In genomic region chr15:73156431-73157191, GRCh38 we compare ENCODE assay signal across 27 cellular contexts.
DNase-seq lines count a peak whose midpoint lies in the region; ATAC-seq and TF ChIP-seq lines count a peak whose summit lies in the region.
"Had no signal": no experiment of that assay in that cellular context is flagged by ENCODE, and none has a peak within 500 bp of the region (broad histone marks: within the 10 kb centered on the region; RNA-seq: fewer than 3 reads in every experiment).

No MANE protein-coding gene starts in this region.

- no peak overlapping the region for H3K9ac ChIP-seq in OCI-LY3 (ENCODE audit: low read length)

- ATAC-seq in left colon (peak; percentile 27), sciatic nerve (no peak)
- ATAC-seq: activated CD8-positive, alpha-beta T cell treated with anti-CD3 and anti-CD28 coated beads, Interleukin-2, amount 10 ng/mL, durations not matched to agents 7 days and 5 days; heart right ventricle; PC-3; Right ventricle myocardium inferior had no signal

- H3K4me2 ChIP-seq in OCI-LY3 (ENCODE audit: low read length) = peak overlapping the region; percentile 0; the same call in 1 of the 2 replicates
- H3K4me2 ChIP-seq: smooth muscle cell had no signal

- H3K36me3 ChIP-seq in BE2C = no peaks in the 10 kb centered on the region
- no peaks in the 10 kb centered on the region for H3K36me3 ChIP-seq in OCI-LY3 (replicated peaks; ENCODE audit: low read depth, low read length)
- H3K36me3 ChIP-seq: brain microvascular endothelial cell, uterus had no signal

- no peaks in the 10 kb centered on the region for H3K79me2 ChIP-seq in OCI-LY3 (ENCODE audit: low read length)

- H3K27ac ChIP-seq in OCI-LY3 (ENCODE audit: low read length) = no peak overlapping the region
- H3K27ac ChIP-seq: brain microvascular endothelial cell, heart right ventricle, suprapubic skin, uterus had no signal

- no peaks in the 10 kb centered on the region for H3K9me3 ChIP-seq in BE2C
- H3K9me3 ChIP-seq in OCI-LY3 (ENCODE audit: insufficient read depth, low read length) = peaks cover 27% of the 10 kb centered on the region

- DNase-seq in BE2C (no peak), left colon (no peak), sciatic nerve (ENCODE audit: low spot score) (no peak), NCI-H2107 treated with DMSO at 0.1 percent for 48 hours (lab: John Stamatoyannopoulos, UW; ENCODE audit: unreplicated experiment) (no peak), cerebellum (ENCODE audit: low spot score) (no peak), putamen (ENCODE audit: low spot score) (no peak)
- DNase-seq: activated CD4-positive, CD25-positive, alpha-beta regulatory T cell treated with anti-CD3 and anti-CD28 coated beads, Interleukin-2, amount 50 U/mL, for 72 hours; activated CD8-positive, alpha-beta T cell treated with anti-CD3 and anti-CD28 coated beads, Interleukin-2, amount 10 ng/mL, durations not matched to agents 7 days and 5 days; activated gamma-delta T cell; activated T-cell treated with anti-CD3 and anti-CD28 coated beads for 4 hours; brain microvascular endothelial cell; C1 segment of cervical spinal cord; Calu3; effector CD8-positive, alpha-beta T cell; heart right ventricle; Karpas-422; mesendoderm; NCI-H1436; NCI-H446; PC-3; stimulated activated CD4-positive, alpha-beta T cell treated with anti-CD3 and anti-CD28 coated beads, Interleukin-2, amount 100 ng/mL, for 24 hours; uterus had no signal

- H3K27me3 ChIP-seq in BE2C (no peaks in the 10 kb centered on the region), OCI-LY3 (ENCODE audit: low read depth, low read length) (no peaks in the 10 kb centered on the region)
- H3K27me3 ChIP-seq: brain microvascular endothelial cell, heart right ventricle, suprapubic skin, uterus had no signal

- H3K4me1 ChIP-seq in BE2C (no peaks in the 10 kb centered on the region), OCI-LY3 (ENCODE audit: low read length) (peaks cover 10% of the 10 kb centered on the region; the same call in 1 of the 2 replicates)
- H3K4me1 ChIP-seq: heart right ventricle, suprapubic skin, uterus had no signal

- H3K4me3 ChIP-seq in BE2C (ENCODE audit: low read depth, low read length) (no peak overlapping the region), GM12875 (ENCODE audit: low read depth, low read length) (no peak overlapping the region), OCI-LY3 (ENCODE audit: low read length) (no peak overlapping the region)
- H3K4me3 ChIP-seq: heart right ventricle, smooth muscle cell, suprapubic skin, uterus had no signal

- TF ChIP-seq CTCF in BE2C (IDR thresholded peaks at IDR 0.05; ENCODE audit: low read depth, low read length) = peak; percentile 16; the same call in 1 of the 2 replicates
- 0 out of 2 replicates have a peak, but pooled peaks have one; percentile 10 for TF ChIP-seq CTCF in GM12875 (IDR thresholded peaks at IDR 0.05; ENCODE audit: borderline replicate concordance, insufficient read depth, low read depth, low read length)
- TF ChIP-seq CTCF in OCI-LY3 (IDR thresholded peaks at IDR 0.05; ENCODE audit: low read depth, low read length) = peak; percentile 33

- intact Hi-C loops in left colon (cut with DNase I, micrococcal nuclease) (no loop called here), sciatic nerve (cut with DNase I) (no loop called here)

- H4K20me1 ChIP-seq in OCI-LY3 (ENCODE audit: insufficient read depth, low read length) = no peaks in the 10 kb centered on the region

- H2AFZ ChIP-seq in OCI-LY3 (ENCODE audit: low read depth, low read length) = no peak overlapping the region
